Comparison of ENCODE assay signal across 28 cellular contexts in genomic region chr17:80112471-80113032, GRCh38. TPM values are rescaled to one million over a fixed set of nuclear protein-coding genes. Genes with fewer than 3 reads are reported as not detected.
DNase-seq lines count a peak whose midpoint lies in the region; ATAC-seq, FAIRE-seq and TF ChIP-seq lines count a peak whose summit lies in the region.
"Had no signal": no experiment of that assay in that cellular context is flagged by ENCODE, and none has a peak within 500 bp of the region (broad histone marks: within the 10 kb centered on the region; RNA-seq: fewer than 3 reads in every experiment).

No MANE protein-coding gene starts in this region.

- no peaks in the 10 kb centered on the region for H3K23me2 ChIP-seq in H1 (ENCODE audit: low read depth, low read length)

- H3K4me1 ChIP-seq in H1 (replicated peaks in 1 of 4; ENCODE audit: control insufficient read depth in 3 of 4, insufficient read depth in 4 of 4, low read length in 3 of 4): peaks cover 0 to 11% (median 8%) of the 10 kb centered on the region in 4 experiments; a peak in 4 of 7 replicates
- no peaks in the 10 kb centered on the region for H3K4me1 ChIP-seq in osteoblast (ENCODE audit: insufficient read depth, low read length)
- peaks cover 8% of the 10 kb centered on the region for H3K4me1 ChIP-seq in foreskin keratinocyte
- H3K4me1 ChIP-seq: body of pancreas, gastroesophageal sphincter, left lung, pancreas, uterus had no signal

- H2BK20ac ChIP-seq in H1 (ENCODE audit: low read length): no peak overlapping the region

- H3K18ac ChIP-seq in H1 (ENCODE audit: extremely low read depth, low read length): no peak overlapping the region; the same call in 1 of the 2 replicates

- H3K9me3 ChIP-seq in H1 (ENCODE audit: insufficient read depth in 2 of 2, low read depth in 1 of 2, low read length in 1 of 2) (no peaks in the 10 kb centered on the region), osteoblast (ENCODE audit: low read depth, low read length) (no peaks in the 10 kb centered on the region)
- H3K9me3 ChIP-seq: body of pancreas, gastroesophageal sphincter, left lung, pancreas, uterus had no signal

- H3K4me3 Mint-ChIP-seq in activated CD4-positive, alpha-beta T cell treated with anti-CD3 and anti-CD28 coated beads, Interleukin-2, amount 10 ng/mL, durations not matched to agents 7 days and 5 days: no peak overlapping the region
- no peak overlapping the region for H3K4me3 Mint-ChIP-seq in activated T-cell treated with anti-CD3 and anti-CD28 coated beads, Interleukin-2, amount 50 U/mL, for 72 hours
- H3K4me3 Mint-ChIP-seq: activated CD4-positive, alpha-beta T cell treated with anti-CD3 and anti-CD28 coated beads for 36 hours; activated T-cell treated with anti-CD3 and anti-CD28 coated beads, Interleukin-2, amount 50 U/mL, for 24 hours; CD8-positive, alpha-beta T cell; natural killer cell; T-helper 17 cell had no signal

- 90% methylated on average over 21 of the region's 24 CpGs; no CpG with 5 or more reads in 1 of the 2 experiments for WGBS in H1 (ENCODE audit: extremely low coverage in 1 of 2, insufficient coverage in 1 of 2, insufficient read length in 1 of 2, insufficient replicate concordance in 2 of 2, low coverage in 1 of 2, low lambda C conversion rate in 2 of 2, missing lambda C conversion rate in 1 of 2), 2 experiments

- H2BK5ac ChIP-seq in H1 (ENCODE audit: low read depth, low read length): no peak overlapping the region

- H3K36me3 ChIP-seq in H1 (ENCODE audit: control insufficient read depth in 2 of 4, insufficient read depth in 4 of 4, low read length in 3 of 4) (no peaks in the 10 kb centered on the region), osteoblast (ENCODE audit: insufficient read depth, low read length) (no peaks in the 10 kb centered on the region)
- H3K36me3 ChIP-seq: pancreas, uterus had no signal

- no peaks in the 10 kb centered on the region for H3K9me3 Mint-ChIP-seq in activated CD4-positive, alpha-beta T cell treated with anti-CD3 and anti-CD28 coated beads, Interleukin-2, amount 10 ng/mL, durations not matched to agents 7 days and 5 days
- peaks cover 0 to 2% of the 10 kb centered on the region in 2 donors for H3K9me3 Mint-ChIP-seq in activated T-cell treated with anti-CD3 and anti-CD28 coated beads, Interleukin-2, amount 50 U/mL, for 72 hours

- H3K4ac ChIP-seq in H1 (replicated peaks; ENCODE audit: insufficient read length, low read depth, low read length): no peak overlapping the region

- no peaks in the 10 kb centered on the region for H3K79me2 ChIP-seq in H1 (ENCODE audit: control insufficient read depth in 1 of 2, insufficient read depth in 2 of 2, low read length in 2 of 2)
- H3K79me2 ChIP-seq in osteoblast (ENCODE audit: insufficient read depth, low read length): no peaks in the 10 kb centered on the region

- TF ChIP-seq POLR2A in H1 (IDR thresholded peaks at IDR 0.05; ENCODE audit: control extremely low read depth in 1 of 2, low read depth in 2 of 2, low read length in 2 of 2): no peak

- H4K8ac ChIP-seq in H1 (ENCODE audit: extremely low read depth, insufficient read depth, low read length): peak overlapping the region; percentile 89; the same call in 1 of the 2 replicates

- ATAC-seq in activated T-cell treated with anti-CD3 and anti-CD28 coated beads, Interleukin-2, amount 50 U/mL, for 72 hours (replicated peaks in 1 of 2): no peak
- ATAC-seq in foreskin keratinocyte: no peak
- ATAC-seq: activated CD4-positive, alpha-beta T cell treated with anti-CD3 and anti-CD28 coated beads for 36 hours; body of pancreas; CD8-positive, alpha-beta T cell; gastroesophageal sphincter; left lung; natural killer cell; pancreas; T-helper 17 cell had no signal

- H3K4me2 ChIP-seq in H1 (ENCODE audit: insufficient read depth in 1 of 2, low read depth in 2 of 2, low read length in 2 of 2) (no peak overlapping the region), osteoblast (ENCODE audit: insufficient read depth, low read length) (no peak overlapping the region)

- no peak for TF ChIP-seq EP300 in H1 (IDR thresholded peaks at IDR 0.05; ENCODE audit: borderline replicate concordance in 1 of 2, low read depth in 2 of 2, low read length in 2 of 2)

- H3K36me3 Mint-ChIP-seq in activated CD4-positive, alpha-beta T cell treated with anti-CD3 and anti-CD28 coated beads, Interleukin-2, amount 10 ng/mL, durations not matched to agents 7 days and 5 days (ENCODE audit: low read depth): no peaks in the 10 kb centered on the region
- H3K36me3 Mint-ChIP-seq in activated T-cell treated with anti-CD3 and anti-CD28 coated beads, Interleukin-2, amount 50 U/mL, for 72 hours (ENCODE audit: insufficient read depth in 2 of 2): peaks cover 3 to 4% of the 10 kb centered on the region in 2 donors
- H3K36me3 Mint-ChIP-seq: natural killer cell had no signal

- no peak overlapping the region for H4K91ac ChIP-seq in H1 (replicated peaks; ENCODE audit: insufficient read length, low read length)

- H3K4me3 ChIP-seq in H1 (ENCODE audit: extremely low read depth in 1 of 4, insufficient read depth in 2 of 4, low read depth in 3 of 4, low read length in 4 of 4): no peak overlapping the region
- no peak overlapping the region for H3K4me3 ChIP-seq in osteoblast (ENCODE audit: insufficient read depth, low read length)
- H3K4me3 ChIP-seq: body of pancreas, gastroesophageal sphincter, left lung, pancreas, uterus had no signal

- TF ChIP-seq CTCF in H1 (IDR thresholded peaks at IDR 0.05; ENCODE audit: control extremely low read depth in 1 of 3, insufficient read depth in 1 of 3, low read depth in 1 of 3, low read length in 3 of 3): no peak
- TF ChIP-seq CTCF in osteoblast (IDR thresholded peaks at IDR 0.05; ENCODE audit: extremely low read depth, low read depth, low read length): no peak
- no peak for TF ChIP-seq CTCF in foreskin keratinocyte (conservative IDR thresholded peaks at IDR 0.05)

- TF ChIP-seq RAD21 in H1 (IDR thresholded peaks at IDR 0.05 in 1 of 2, conservative IDR thresholded peaks at IDR 0.05 in 1 of 2; ENCODE audit: low read depth in 2 of 2, low read length in 2 of 2): no peak

- CTCF ChIA-PET in H1 (lab: Charles Lee; ENCODE audit: partially characterized antibody): interaction anchor here (0.7 to 2.5 kb wide), 10 partner anchors 9 to 83 kb away, joined by 3 to 11 read pairs (median 4); partner anchors contain the start of gene GAA
- CTCF ChIA-PET in activated CD4-positive, alpha-beta T cell treated with anti-CD3 and anti-CD28 coated beads, Interleukin-2, amount 10 ng/mL, durations not matched to agents 7 days and 5 days (lab: Charles Lee): interaction anchor here (1.7 kb wide), 1 partner anchor 11 kb away, joined by 11 read pairs; the partner anchor contains the start of gene GAA

- no peaks in the 10 kb centered on the region for H3K4me1 Mint-ChIP-seq in activated CD4-positive, alpha-beta T cell treated with anti-CD3 and anti-CD28 coated beads, Interleukin-2, amount 10 ng/mL, durations not matched to agents 7 days and 5 days
- H3K4me1 Mint-ChIP-seq in activated T-cell treated with anti-CD3 and anti-CD28 coated beads, Interleukin-2, amount 50 U/mL, for 72 hours (ENCODE audit: low read depth): no peaks in the 10 kb centered on the region
- H3K4me1 Mint-ChIP-seq: activated CD4-positive, alpha-beta T cell treated with anti-CD3 and anti-CD28 coated beads for 36 hours; natural killer cell had no signal

- 0 out of 2 replicates have a peak, but pooled peaks cover 2% of the 10 kb centered on the region for H3K79me1 ChIP-seq in H1 (ENCODE audit: low read depth, low read length)

- H3K27ac ChIP-seq in H1 (ENCODE audit: low read depth, low read length) (no peak overlapping the region), osteoblast (ENCODE audit: low read depth, low read length) (no peak overlapping the region), foreskin keratinocyte (no peak overlapping the region)
- H3K27ac ChIP-seq: body of pancreas, gastroesophageal sphincter, left lung, pancreas, uterus had no signal

- H4K5ac ChIP-seq in H1 (ENCODE audit: insufficient read length, low read depth, low read length): no peak overlapping the region

- no peak overlapping the region for H3K27ac Mint-ChIP-seq in activated CD4-positive, alpha-beta T cell treated with anti-CD3 and anti-CD28 coated beads, Interleukin-2, amount 10 ng/mL, durations not matched to agents 7 days and 5 days
- H3K27ac Mint-ChIP-seq in activated T-cell treated with anti-CD3 and anti-CD28 coated beads, Interleukin-2, amount 50 U/mL, for 72 hours: no peak overlapping the region
- H3K27ac Mint-ChIP-seq: activated CD4-positive, alpha-beta T cell treated with anti-CD3 and anti-CD28 coated beads for 36 hours; activated T-cell treated with anti-CD3 and anti-CD28 coated beads, Interleukin-2, amount 50 U/mL, for 24 hours; CD8-positive, alpha-beta T cell; natural killer cell; T-helper 17 cell had no signal

- POLR2A ChIA-PET in H1 (lab: Charles Lee; ENCODE audit: partially characterized antibody): interaction anchor here (1.0 to 3.6 kb wide), 8 partner anchors 9 to 119 kb away, joined by 3 to 20 read pairs (median 5); partner anchors contain the start of gene GAA
- POLR2A ChIA-PET in activated CD4-positive, alpha-beta T cell treated with anti-CD3 and anti-CD28 coated beads, Interleukin-2, amount 10 ng/mL, durations not matched to agents 7 days and 5 days (lab: Charles Lee): no interaction called here

- no peak overlapping the region for H3K14ac ChIP-seq in H1 (ENCODE audit: insufficient read length)

- H3K56ac ChIP-seq in H1 (replicated peaks; ENCODE audit: insufficient read length, low read depth, low read length): no peak overlapping the region

- FAIRE-seq in H1 (lab: Jason Lieb, UNC): no peak
- FAIRE-seq: A204.1, pancreas had no signal

- H3K27me3 Mint-ChIP-seq in activated CD4-positive, alpha-beta T cell treated with anti-CD3 and anti-CD28 coated beads, Interleukin-2, amount 10 ng/mL, durations not matched to agents 7 days and 5 days: no peaks in the 10 kb centered on the region
- no peaks in the 10 kb centered on the region for H3K27me3 Mint-ChIP-seq in activated T-cell treated with anti-CD3 and anti-CD28 coated beads, Interleukin-2, amount 50 U/mL, for 72 hours (ENCODE audit: low read depth)
- H3K27me3 Mint-ChIP-seq: activated CD4-positive, alpha-beta T cell treated with anti-CD3 and anti-CD28 coated beads for 36 hours; activated T-cell treated with anti-CD3 and anti-CD28 coated beads, Interleukin-2, amount 50 U/mL, for 24 hours; T-helper 17 cell had no signal

- H2BK15ac ChIP-seq in H1 (ENCODE audit: low read length): no peak overlapping the region

- DNase-seq in activated effector memory CD4-positive, alpha-beta T cell treated with anti-CD3 and anti-CD28 coated beads, Interleukin-2, amount 50 U/mL, for 16 hours: peak; percentile 53
- DNase-seq in activated effector memory CD4-positive, alpha-beta T cell treated with Interleukin-2 at 50 U/mL for 16 hours: no peak
- DNase-seq in H1 (ENCODE audit: low read depth in 1 of 2, low spot score in 2 of 2) (peak in 1 of 2 experiments; percentile 47), osteoblast (ENCODE audit: insufficient read length, low spot score, missing footprints) (peak; percentile 61), MV-4-11 (lab: John Stamatoyannopoulos, UW) (no peak), foreskin keratinocyte (no peak)
- no peak for DNase-seq in activated CD4-positive, alpha-beta T cell treated with anti-CD3 and anti-CD28 coated beads, Interleukin-2, amount 10 ng/mL, durations not matched to agents 7 days and 5 days
- no peak for DNase-seq in activated T-cell treated with anti-CD3 and anti-CD28 coated beads, Interleukin-2, amount 50 U/mL, for 72 hours
- DNase-seq: activated CD4-positive, alpha-beta T cell treated with anti-CD3 and anti-CD28 coated beads for 36 hours; activated naive CD4-positive, alpha-beta T cell treated with Interleukin-2 at 50 U/mL for 16 hours; activated T-cell treated with anti-CD3 and anti-CD28 coated beads, Interleukin-2, amount 50 U/mL, for 24 hours; body of pancreas; CD8-positive, alpha-beta T cell; DMS 273 treated with DMSO at 0.1 percent for 48 hours; hippocampal formation; left lung; midbrain; natural killer cell; OCI-M1; stimulated activated CD4-positive, alpha-beta T cell treated with anti-CD3 and anti-CD28 coated beads, Interleukin-2, amount 100 ng/mL, for 48 hours; substantia nigra; T-helper 17 cell; uterus had no signal

- H2BK120ac ChIP-seq in H1 (replicated peaks; ENCODE audit: low read depth, low read length): no peak overlapping the region

- no peak overlapping the region for H2AFZ ChIP-seq in H1 (ENCODE audit: low read length)
- H2AFZ ChIP-seq in osteoblast (ENCODE audit: low read length): no peak overlapping the region

- H4K20me1 ChIP-seq in H1 (replicated peaks in 1 of 2; ENCODE audit: control insufficient read depth in 1 of 2, insufficient read depth in 2 of 2, low read length in 2 of 2): no peaks in the 10 kb centered on the region
- no peaks in the 10 kb centered on the region for H4K20me1 ChIP-seq in osteoblast (ENCODE audit: insufficient read depth, low read length)

- H3K9ac ChIP-seq in H1 (replicated peaks in 1 of 4; ENCODE audit: extremely low read depth in 1 of 4, low read depth in 3 of 4, low read length in 3 of 4): 0 out of 7 replicates have a peak overlapping the region, but pooled peaks of 1 of the 4 experiments have one; percentile 19

- no peaks in the 10 kb centered on the region for H3K27me3 ChIP-seq in H1 (replicated peaks in 1 of 4; ENCODE audit: control insufficient read depth in 3 of 4, extremely low read depth in 1 of 4, insufficient read depth in 3 of 4, low read length in 3 of 4)
- H3K27me3 ChIP-seq in osteoblast (ENCODE audit: insufficient read depth, low read length): no peaks in the 10 kb centered on the region
- peaks cover 10% of the 10 kb centered on the region for H3K27me3 ChIP-seq in foreskin keratinocyte
- H3K27me3 ChIP-seq: body of pancreas, gastroesophageal sphincter, left lung, pancreas, uterus had no signal

- no peak overlapping the region for H3K23ac ChIP-seq in H1 (ENCODE audit: insufficient read length)

- no peak overlapping the region for H2AK5ac ChIP-seq in H1 (ENCODE audit: low read depth, low read length)

- no peak overlapping the region for H2BK12ac ChIP-seq in H1 (ENCODE audit: low read depth, low read length)

RNA-seq across cellular contexts. Expression of gene GAA, which starts 11.2 kb away (rescaled TPM):
- total RNA-seq in H1 (2021; fragmentation: NEBNext Ultra II Directional; extraction: Animal tissue kit (Norgen Biotek cat#: 25700)): 25.3 and 30.0 TPM in 2 replicates
- polyA plus RNA-seq in H1 (2011; rRNA removed) (14.8 and 32.7 TPM in 2 replicates), foreskin keratinocyte (4.0 and 8.0 TPM in 2 replicates)
- 24.0 TPM for polyA plus RNA-seq in H1 (2011; cell fraction: cytosol; rRNA removed)
- polyA plus RNA-seq in H1 (2011; cell fraction: nucleus; rRNA removed): 151 TPM
- 20.2 to 49.6 TPM (median 37.7 TPM) in 4 replicates for polyA plus RNA-seq in H1 (2012, experiment 1 of 2)
- 24.4 TPM for polyA plus RNA-seq in H1 (2012, experiment 2 of 2)
- polyA plus RNA-seq in H1 (2013, experiment 1 of 2): 45.2 TPM
- 38.1 TPM for polyA plus RNA-seq in H1 (2013, experiment 2 of 2)
- polyA minus RNA-seq in H1 (2011; rRNA and poly(A)+ RNA removed): 5.0 and 7.6 TPM in 2 replicates
- polyA minus RNA-seq in H1 (2011; cell fraction: cytosol; rRNA and poly(A)+ RNA removed): 17.7 TPM
- polyA minus RNA-seq in H1 (2011; cell fraction: nucleus; rRNA and poly(A)+ RNA removed): 25.7 TPM
- total RNA-seq in osteoblast (76.7 and 91.3 TPM in 2 replicates), foreskin keratinocyte (4.0 and 8.1 TPM in 2 replicates)
- total RNA-seq in activated CD4-positive, alpha-beta T cell treated with anti-CD3 and anti-CD28 coated beads, Interleukin-2, amount 10 ng/mL, durations not matched to agents 7 days and 5 days: 10 to 100 TPM; 14.7 to 16.3 TPM
- 10 to 100 TPM; 31.7 to 37.1 TPM for total RNA-seq in activated T-cell treated with anti-CD3 and anti-CD28 coated beads, Interleukin-2, amount 50 U/mL, for 72 hours

RNA-seq across cellular contexts. Expression of gene EIF4A3, which starts 34.4 kb away (rescaled TPM):
- 146 and 155 TPM in 2 replicates for total RNA-seq in H1 (2021; fragmentation: NEBNext Ultra II Directional; extraction: Animal tissue kit (Norgen Biotek cat#: 25700))
- 99.1 and 142 TPM in 2 replicates for polyA plus RNA-seq in H1 (2011; rRNA removed)
- 140 TPM for polyA plus RNA-seq in H1 (2011; cell fraction: cytosol; rRNA removed)
- 77.5 TPM for polyA plus RNA-seq in H1 (2011; cell fraction: nucleus; rRNA removed)
- polyA plus RNA-seq in H1 (2012, experiment 1 of 2): 156 to 184 TPM (median 166 TPM) in 4 replicates
- polyA plus RNA-seq in H1 (2012, experiment 2 of 2): 48.6 TPM
- 81.9 TPM for polyA plus RNA-seq in H1 (2013, experiment 1 of 2)
- 84.3 TPM for polyA plus RNA-seq in H1 (2013, experiment 2 of 2)
- polyA minus RNA-seq in H1 (2011; rRNA and poly(A)+ RNA removed): 108 and 113 TPM in 2 replicates
- polyA minus RNA-seq in H1 (2011; cell fraction: cytosol; rRNA and poly(A)+ RNA removed): 61.2 TPM
- 42.7 TPM for polyA minus RNA-seq in H1 (2011; cell fraction: nucleus; rRNA and poly(A)+ RNA removed)
- total RNA-seq in osteoblast: 44.5 and 46.3 TPM in 2 replicates
- 100 to 1,000 TPM; 148 to 157 TPM for total RNA-seq in activated CD4-positive, alpha-beta T cell treated with anti-CD3 and anti-CD28 coated beads, Interleukin-2, amount 10 ng/mL, durations not matched to agents 7 days and 5 days
- 100 to 1,000 TPM in 1 of 2 donors, 10 to 100 TPM in 1; 91.8 to 104 TPM for total RNA-seq in activated T-cell treated with anti-CD3 and anti-CD28 coated beads, Interleukin-2, amount 50 U/mL, for 72 hours
- total RNA-seq in foreskin keratinocyte: 104 and 105 TPM in 2 replicates
- polyA plus RNA-seq in foreskin keratinocyte: 96.1 and 105 TPM in 2 replicates

RNA-seq across cellular contexts. Expression of gene CARD14, which starts 57.3 kb away (rescaled TPM):
- total RNA-seq in H1 (2021; fragmentation: NEBNext Ultra II Directional; extraction: Animal tissue kit (Norgen Biotek cat#: 25700)): not detected in 2 replicates
- 0.08 and 0.16 TPM in 2 replicates for polyA plus RNA-seq in H1 (2011; rRNA removed)
- 0.22 TPM for polyA plus RNA-seq in H1 (2011; cell fraction: cytosol; rRNA removed)
- 0.50 TPM for polyA plus RNA-seq in H1 (2011; cell fraction: nucleus; rRNA removed)
- polyA plus RNA-seq in H1 (2012, experiment 1 of 2): 0.28 to 0.57 TPM (median 0.48 TPM) in 4 replicates
- polyA plus RNA-seq in H1 (2012, experiment 2 of 2): 0.24 TPM
- polyA plus RNA-seq in H1 (2013, experiment 1 of 2): 0.02 TPM
- 0.06 TPM for polyA plus RNA-seq in H1 (2013, experiment 2 of 2)
- polyA minus RNA-seq in H1 (2011; rRNA and poly(A)+ RNA removed): 0.20 and 1.1 TPM in 2 replicates
- polyA minus RNA-seq in H1 (2011; cell fraction: cytosol; rRNA and poly(A)+ RNA removed): 1.8 TPM
- polyA minus RNA-seq in H1 (2011; cell fraction: nucleus; rRNA and poly(A)+ RNA removed): 0.50 TPM
- total RNA-seq in osteoblast: not detected in 2 replicates
- not detected for total RNA-seq in activated CD4-positive, alpha-beta T cell treated with anti-CD3 and anti-CD28 coated beads, Interleukin-2, amount 10 ng/mL, durations not matched to agents 7 days and 5 days
- total RNA-seq in activated T-cell treated with anti-CD3 and anti-CD28 coated beads, Interleukin-2, amount 50 U/mL, for 72 hours: under 1 TPM in 1 of 2 donors, not detected in 1; 0.39 TPM
- 0.04 and 0.24 TPM in 2 replicates for total RNA-seq in foreskin keratinocyte
- polyA plus RNA-seq in foreskin keratinocyte: 0.10 TPM in 2 replicates
- total RNA-seq: activated CD4-positive, alpha-beta T cell treated with anti-CD3 and anti-CD28 coated beads for 36 hours; activated CD8-positive, alpha-beta memory T cell treated with anti-CD3 and anti-CD28 coated beads for 36 hours; body of pancreas; CD8-positive, alpha-beta T cell; HT1080; T-helper 17 cell had no signal

Comparison
In these comparisons a context has a peak if more than half of its experiments do, and no peak if none do; other contexts are left out.
1. DNase-seq: peak in activated effector memory CD4-positive, alpha-beta T cell treated with anti-CD3 and anti-CD28 coated beads, Interleukin-2, amount 50 U/mL, for 16 hours (single experiment) and osteoblast (single experiment); none in activated effector memory CD4-positive, alpha-beta T cell treated with Interleukin-2 at 50 U/mL for 16 hours (single experiment), activated CD4-positive, alpha-beta T cell treated with anti-CD3 and anti-CD28 coated beads, Interleukin-2, amount 10 ng/mL, durations not matched to agents 7 days and 5 days (single experiment), activated T-cell treated with anti-CD3 and anti-CD28 coated beads, Interleukin-2, amount 50 U/mL, for 72 hours (0 of 2), MV-4-11 (single experiment) and foreskin keratinocyte (0 of 2).